ENCODE assay signal across 5 cellular contexts in the genomic region with DNA sequence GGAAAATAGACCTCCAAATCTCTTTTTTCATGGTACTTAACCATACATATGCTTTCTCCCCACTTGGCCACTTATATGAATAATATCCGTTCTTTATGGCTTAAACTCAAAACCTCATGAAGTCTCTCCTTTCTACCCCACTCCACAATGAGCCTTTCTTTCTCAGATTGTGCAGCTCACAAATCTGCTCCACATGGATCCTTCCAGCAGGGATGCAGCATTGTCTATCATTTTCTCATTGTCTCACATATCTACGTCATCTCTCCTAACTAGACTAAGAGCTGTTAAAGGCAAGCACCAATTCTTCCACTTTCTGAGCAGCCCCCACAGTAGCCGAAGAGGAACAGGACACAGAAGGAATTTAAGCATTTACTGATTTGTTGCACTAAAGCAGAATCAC.
"Had no signal": no experiment of that assay in that cellular context is flagged by ENCODE, and none has a peak within 500 bp of the region (broad histone marks: within the 10 kb centered on the region; RNA-seq: fewer than 3 reads in every experiment).

No MANE protein-coding gene starts in this region.

- FAIRE-seq: HepG2 had no signal

- DNase-seq: GM23248, GOT3, H7, HFFc6 had no signal
